In the genomic region with DNA sequence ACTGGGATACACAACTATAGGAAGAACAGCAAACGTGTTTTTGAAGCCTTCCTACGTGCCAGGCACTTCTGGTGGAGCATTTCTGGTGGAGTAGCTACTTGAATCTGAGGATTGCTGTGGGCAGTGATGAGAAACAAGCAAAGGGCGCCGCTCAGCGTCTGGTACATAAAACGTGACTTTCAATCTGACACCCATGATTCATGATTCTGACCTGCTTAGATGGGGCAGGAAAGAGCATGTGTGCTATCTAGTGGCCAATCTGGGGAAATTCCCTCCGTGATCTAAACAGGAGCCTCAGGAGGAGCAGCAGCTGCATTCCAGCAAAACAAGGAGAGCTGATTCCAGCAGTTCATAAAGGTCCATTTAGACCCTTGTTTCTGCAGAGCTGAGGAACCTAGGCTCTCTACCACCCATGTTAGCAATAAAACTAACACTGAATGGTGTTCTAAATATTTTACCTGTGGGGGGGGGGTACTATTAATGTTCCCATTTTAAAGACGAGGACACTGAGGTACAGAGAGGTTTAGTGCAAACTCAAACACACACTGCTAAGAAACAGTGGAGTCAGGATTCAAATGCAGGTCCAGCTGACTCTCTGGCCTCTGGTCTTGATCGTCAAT, we compare ENCODE assay signal across 9 cellular contexts. TPM values are rescaled to one million over a fixed set of nuclear protein-coding genes. Genes with fewer than 3 reads are reported as not detected.
DNase-seq lines count a peak whose midpoint lies in the region; ATAC-seq and TF ChIP-seq lines count a peak whose summit lies in the region.
"Had no signal": no experiment of that assay in that cellular context is flagged by ENCODE, and none has a peak within 500 bp of the region (broad histone marks: within the 10 kb centered on the region; RNA-seq: fewer than 3 reads in every experiment).

No MANE protein-coding gene starts in this region.

- H3K4me1 Mint-ChIP-seq in brain = peaks cover 29% of the 10 kb centered on the region
- H3K4me1 Mint-ChIP-seq in activated T-helper 1 cell treated with anti-CD3 and anti-CD28 coated beads, Interleukin-12 subunit alpha, Interleukin-12 subunit beta, Interleukin-2, Interleukin-4 antibody, amounts not matched to agents 30 ng/mL and 10 ng/mL and 1 ng/mL, durations not matched to agents 14 hours and 24 hours and 36 hours (ENCODE audit: low read depth) = peaks cover 5% of the 10 kb centered on the region

- DNase-seq in DMS153 (lab: John Stamatoyannopoulos, UW) (peak; percentile 86), NOMO-1 (lab: John Stamatoyannopoulos, UW; ENCODE audit: unreplicated experiment in 2 of 2) (peak; percentile 22 to 72), kidney tubule cell (ENCODE audit: low spot score) (peak; percentile 88)
- DNase-seq in Jurkat, Clone E6-1 (ENCODE audit: low read depth, low spot score) = peak; percentile 47
- no peak for DNase-seq in activated T-helper 1 cell treated with anti-CD3 and anti-CD28 coated beads, Interleukin-12 subunit alpha, Interleukin-12 subunit beta, Interleukin-2, Interleukin-4 antibody, amounts not matched to agents 30 ng/mL and 10 ng/mL and 1 ng/mL, durations not matched to agents 14 hours and 24 hours and 36 hours (ENCODE audit: low spot score)

- H3K27ac Mint-ChIP-seq in brain = peak overlapping the region in 1 of 5 experiments; percentile 40
- no peak overlapping the region for H3K27ac Mint-ChIP-seq in activated T-helper 1 cell treated with anti-CD3 and anti-CD28 coated beads, Interleukin-12 subunit alpha, Interleukin-12 subunit beta, Interleukin-2, Interleukin-4 antibody, amounts not matched to agents 30 ng/mL and 10 ng/mL and 1 ng/mL, durations not matched to agents 14 hours and 24 hours and 36 hours

- peaks cover 0 to 9% (median 0%) of the 10 kb centered on the region in 5 experiments for H3K9me3 Mint-ChIP-seq in brain
- no peaks in the 10 kb centered on the region for H3K9me3 Mint-ChIP-seq in activated T-helper 1 cell treated with anti-CD3 and anti-CD28 coated beads, Interleukin-12 subunit alpha, Interleukin-12 subunit beta, Interleukin-2, Interleukin-4 antibody, amounts not matched to agents 30 ng/mL and 10 ng/mL and 1 ng/mL, durations not matched to agents 14 hours and 24 hours and 36 hours

- no peak overlapping the region for H3K4me3 ChIP-seq in Jurkat, Clone E6-1 (ENCODE audit: low read length)

- H3K4me3 Mint-ChIP-seq in brain = no peak overlapping the region
- H3K4me3 Mint-ChIP-seq in activated T-helper 1 cell treated with anti-CD3 and anti-CD28 coated beads, Interleukin-12 subunit alpha, Interleukin-12 subunit beta, Interleukin-2, Interleukin-4 antibody, amounts not matched to agents 30 ng/mL and 10 ng/mL and 1 ng/mL, durations not matched to agents 14 hours and 24 hours and 36 hours = no peak overlapping the region

- intact Hi-C loops in activated T-helper 1 cell treated with anti-CD3 and anti-CD28 coated beads, Interleukin-12 subunit alpha, Interleukin-12 subunit beta, Interleukin-2, Interleukin-4 antibody, amounts not matched to agents 30 ng/mL and 10 ng/mL and 1 ng/mL, durations not matched to agents 14 hours and 24 hours and 36 hours (cut with micrococcal nuclease) = loop anchor here (1.0 to 2.0 kb wide), 3 partner anchors 578 to 962 kb away; no protein-coding TSS in a partner anchor

- ATAC-seq in GM19467 (IDR thresholded peaks at IDR 0.05; ENCODE audit: unreplicated experiment) (peak; percentile 64), GM18873 (IDR thresholded peaks at IDR 0.05; ENCODE audit: low FRiP score, unreplicated experiment) (no peak)

- H3K27me3 Mint-ChIP-seq in brain = peaks cover 21% of the 10 kb centered on the region
- peaks cover 4% of the 10 kb centered on the region for H3K27me3 Mint-ChIP-seq in activated T-helper 1 cell treated with anti-CD3 and anti-CD28 coated beads, Interleukin-12 subunit alpha, Interleukin-12 subunit beta, Interleukin-2, Interleukin-4 antibody, amounts not matched to agents 30 ng/mL and 10 ng/mL and 1 ng/mL, durations not matched to agents 14 hours and 24 hours and 36 hours (ENCODE audit: insufficient read depth)

- TF ChIP-seq CTCF in brain (conservative IDR thresholded peaks at IDR 0.05) = peak; percentile 47 to 71

- H3K36me3 Mint-ChIP-seq in brain = no peaks in the 10 kb centered on the region
- no peaks in the 10 kb centered on the region for H3K36me3 Mint-ChIP-seq in activated T-helper 1 cell treated with anti-CD3 and anti-CD28 coated beads, Interleukin-12 subunit alpha, Interleukin-12 subunit beta, Interleukin-2, Interleukin-4 antibody, amounts not matched to agents 30 ng/mL and 10 ng/mL and 1 ng/mL, durations not matched to agents 14 hours and 24 hours and 36 hours (ENCODE audit: low read depth)

RNA-seq across cellular contexts. Expression of gene PAH, which starts 37.8 kb away (rescaled TPM):
- not detected for polyA plus RNA-seq in Jurkat, Clone E6-1 (2012; ENCODE audit: insufficient read depth, insufficient read length)
- polyA plus RNA-seq in brain (ENCODE audit: insufficient read depth, low read depth, low replicate concordance) = 1.6 TPM
- total RNA-seq in activated T-helper 1 cell treated with anti-CD3 and anti-CD28 coated beads, Interleukin-12 subunit alpha, Interleukin-12 subunit beta, Interleukin-2, Interleukin-4 antibody, amounts not matched to agents 30 ng/mL and 10 ng/mL and 1 ng/mL, durations not matched to agents 14 hours and 24 hours and 36 hours = not detected in 2 replicates
- total RNA-seq: T-helper 2 cell treated with Interferon-gamma antibody and Interleukin-4, amounts not matched to agents 100 ng/mL and 5 ng/mL, for 36 hours had no signal
